8 cellular contexts compared by ENCODE assay signal in genomic region chr5:62268239-62268638, GRCh38. TPM values are rescaled to one million over a fixed set of nuclear protein-coding genes. Genes with fewer than 3 reads are reported as not detected.
DNase-seq lines count a peak whose midpoint lies in the region; ATAC-seq lines count a peak whose summit lies in the region.
"Had no signal": no experiment of that assay in that cellular context is flagged by ENCODE, and none has a peak within 500 bp of the region (broad histone marks: within the 10 kb centered on the region; RNA-seq: fewer than 3 reads in every experiment).

No MANE protein-coding gene starts in this region.

- H3K18ac ChIP-seq in neuronal stem cell (ENCODE audit: low read length) = no peak overlapping the region

- no peak overlapping the region for H3K4ac ChIP-seq in neuronal stem cell (ENCODE audit: low read length)

- no peak overlapping the region for H2BK120ac ChIP-seq in neuronal stem cell (ENCODE audit: low read depth, low read length)

- H3K4me1 ChIP-seq in neuronal stem cell (ENCODE audit: control insufficient read depth in 2 of 2, insufficient read depth in 1 of 2, low read depth in 1 of 2, low read length in 2 of 2) = no peaks in the 10 kb centered on the region

- no peaks in the 10 kb centered on the region for H3K27me3 Mint-ChIP-seq in activated T-helper 17 cell treated with anti-CD3 and anti-CD28 coated beads, Interleukin-2, amount 50 U/mL, for 72 hours
- H3K27me3 Mint-ChIP-seq: T-helper 17 cell had no signal

- H3K36me3 Mint-ChIP-seq in activated T-helper 17 cell treated with anti-CD3 and anti-CD28 coated beads, Interleukin-2, amount 50 U/mL, for 72 hours (ENCODE audit: low read depth) = no peaks in the 10 kb centered on the region

- ATAC-seq in GM18907 (IDR thresholded peaks at IDR 0.05; ENCODE audit: unreplicated experiment) (peak; percentile 86), HG03378 (IDR thresholded peaks at IDR 0.05; ENCODE audit: unreplicated experiment) (peak; percentile 70), GM19351 (IDR thresholded peaks at IDR 0.05; ENCODE audit: unreplicated experiment) (no peak)
- ATAC-seq in activated T-helper 17 cell treated with anti-CD3 and anti-CD28 coated beads, Interleukin-2, amount 50 U/mL, for 72 hours (replicated peaks) = peak; percentile 96
- ATAC-seq: T-helper 17 cell had no signal

- H3K79me1 ChIP-seq in neuronal stem cell (ENCODE audit: low read depth, low read length) = no peaks in the 10 kb centered on the region

- WGBS in neuronal stem cell (ENCODE audit: extremely low coverage in 2 of 2, insufficient read length in 2 of 2, insufficient replicate concordance in 1 of 2), 2 donors = no CpG with 5 or more reads among the region's 1 CpG

- peak overlapping the region; percentile 54 for H3K4me3 Mint-ChIP-seq in activated T-helper 17 cell treated with anti-CD3 and anti-CD28 coated beads, Interleukin-2, amount 50 U/mL, for 72 hours
- H3K4me3 Mint-ChIP-seq: T-helper 17 cell had no signal

- no peak overlapping the region for H4K8ac ChIP-seq in neuronal stem cell (ENCODE audit: low read depth, low read length)

- no peak overlapping the region for H3K27ac ChIP-seq in neuronal stem cell (replicated peaks; ENCODE audit: low read length)

- no peaks in the 10 kb centered on the region for H3K9me3 ChIP-seq in neuronal stem cell (replicated peaks in 1 of 2; ENCODE audit: control insufficient read depth in 2 of 2, insufficient read depth in 1 of 2, low read depth in 1 of 2, low read length in 2 of 2)

- H3K14ac ChIP-seq in neuronal stem cell (ENCODE audit: low read length) = no peak overlapping the region

- no peak overlapping the region for H4K91ac ChIP-seq in neuronal stem cell (ENCODE audit: low read depth, low read length, poor library complexity)

- H3K4me1 Mint-ChIP-seq in activated T-helper 17 cell treated with anti-CD3 and anti-CD28 coated beads, Interleukin-2, amount 50 U/mL, for 72 hours = peaks cover 29% of the 10 kb centered on the region

- no peak overlapping the region for H2AK5ac ChIP-seq in neuronal stem cell (ENCODE audit: low read depth, low read length)

- no peak overlapping the region for H2BK5ac ChIP-seq in neuronal stem cell (ENCODE audit: low read length)

- no peak overlapping the region for H2BK12ac ChIP-seq in neuronal stem cell (ENCODE audit: low read length)

- H3K36me3 ChIP-seq in neuronal stem cell (replicated peaks in 1 of 2; ENCODE audit: control insufficient read depth in 2 of 2, insufficient read depth in 2 of 2, low read length in 2 of 2) = no peaks in the 10 kb centered on the region

- no peak overlapping the region for H2BK15ac ChIP-seq in neuronal stem cell (ENCODE audit: low read length)

- H3K9ac ChIP-seq in neuronal stem cell (ENCODE audit: low read depth, low read length, poor library complexity) = no peak overlapping the region

- peak overlapping the region; percentile 55 for H3K27ac Mint-ChIP-seq in activated T-helper 17 cell treated with anti-CD3 and anti-CD28 coated beads, Interleukin-2, amount 50 U/mL, for 72 hours
- H3K27ac Mint-ChIP-seq: T-helper 17 cell had no signal

- H3K9me3 Mint-ChIP-seq in activated T-helper 17 cell treated with anti-CD3 and anti-CD28 coated beads, Interleukin-2, amount 50 U/mL, for 72 hours = peaks cover 3% of the 10 kb centered on the region

- H3K4me3 ChIP-seq in neuronal stem cell (ENCODE audit: low read length in 2 of 2) = no peak overlapping the region

- peaks cover 0 to 4% (median 0%) of the 10 kb centered on the region in 3 experiments for H3K27me3 ChIP-seq in neuronal stem cell (ENCODE audit: control insufficient read depth in 3 of 3, insufficient read depth in 3 of 3, low read depth in 1 of 3, low read length in 3 of 3)

- H2AFZ ChIP-seq in neuronal stem cell (ENCODE audit: low read length) = no peak overlapping the region

- peak overlapping the region; percentile 4 for H3K4me2 ChIP-seq in neuronal stem cell (ENCODE audit: insufficient read depth, low read length, poor library complexity, severe bottlenecking)

- no peak overlapping the region for H3K23ac ChIP-seq in neuronal stem cell (ENCODE audit: low read depth, low read length, poor library complexity)

- DNase-seq in neuronal stem cell (ENCODE audit: low spot score) = no peak
- no peak for DNase-seq in NCI-H1694 (lab: John Stamatoyannopoulos, UW)
- DNase-seq in cortex of kidney (lab: John Stamatoyannopoulos, UW) = no peak
- DNase-seq: T-helper 17 cell had no signal

RNA-seq across cellular contexts. Expression of gene KIF2A, which starts 37.8 kb away (rescaled TPM):
- total RNA-seq in activated T-helper 17 cell treated with anti-CD3 and anti-CD28 coated beads, Interleukin-2, amount 50 U/mL, for 72 hours = 100 to 1,000 TPM; 243 to 283 TPM
- polyA plus RNA-seq in neuronal stem cell (2013, experiment 1 of 2) = 70.1 TPM
- polyA plus RNA-seq in neuronal stem cell (2013, experiment 2 of 2) = 70.2 TPM
